Comparison of ENCODE assay signal across 26 cellular contexts in genomic region chr3:155321418-155321817, GRCh38. TPM values are rescaled to one million over a fixed set of nuclear protein-coding genes. Genes with fewer than 3 reads are reported as not detected.
DNase-seq lines count a peak whose midpoint lies in the region; ATAC-seq and TF ChIP-seq lines count a peak whose summit lies in the region.
"Had no signal": no experiment of that assay in that cellular context is flagged by ENCODE, and none has a peak within 500 bp of the region (broad histone marks: within the 10 kb centered on the region; RNA-seq: fewer than 3 reads in every experiment).

No MANE protein-coding gene starts in this region.

- peak; percentile 24 for DNase-seq in HT-29 (ENCODE audit: low spot score)
- DNase-seq in NCI-H2107 treated with DMSO at 0.1 percent for 48 hours (lab: John Stamatoyannopoulos, UW; ENCODE audit: unreplicated experiment): peak; percentile 82
- DNase-seq in endodermal cell: no peak
- no peak for DNase-seq in gastrocnemius medialis
- DNase-seq in GM10266 (ENCODE audit: extremely low spot score): no peak
- no peak for DNase-seq in NK-92 (lab: John Stamatoyannopoulos, UW; ENCODE audit: unreplicated experiment)
- DNase-seq: activated CD4-positive, alpha-beta T cell treated with anti-CD3 and anti-CD28 coated beads, Interleukin-2, amount 50 U/mL, for 48 hours; activated CD4-positive, CD25-positive, alpha-beta regulatory T cell; activated CD8-positive, alpha-beta memory T cell treated with anti-CD3 and anti-CD28 coated beads, Interleukin-2, amount 50 U/mL, for 48 hours; cerebellar nuclear complex; EL; H9; left ventricle myocardium superior; natural killer cell; NCI-H1048; NCI-H2227 treated with DMSO at 0.1 percent for 48 hours; ovary; right lobe of liver; stomach; transverse colon had no signal

- H3K4me1 ChIP-seq in endodermal cell (ENCODE audit: control insufficient read depth, insufficient read depth, low read length): no peaks in the 10 kb centered on the region
- peaks cover 7 to 18% of the 10 kb centered on the region in 2 donors for H3K4me1 ChIP-seq in gastrocnemius medialis
- H3K4me1 ChIP-seq: ascending aorta, right lobe of liver, stomach, transverse colon had no signal

- in situ Hi-C loops in gastrocnemius medialis (cut with MboI; ENCODE audit: low sequenced_read_pairs in 4 of 4): loop anchor here (5.0 to 25.0 kb wide), 7 partner anchors 234 to 987 kb away; partner anchors contain the start of gene MME (in 1 of the 4)

- TF ChIP-seq POLR2A in gastrocnemius medialis (IDR thresholded peaks at IDR 0.05): no peak

- intact Hi-C loops in gastrocnemius medialis (cut with DNase I; ENCODE audit: low total_unique reads): loop anchor here (5.0 kb wide), 2 partner anchors 139 to 984 kb away; no protein-coding TSS in a partner anchor

- no peak for ATAC-seq in gastrocnemius medialis
- no peak for ATAC-seq in HG02642 (IDR thresholded peaks at IDR 0.05; ENCODE audit: poor library complexity, unreplicated experiment)
- ATAC-seq: activated naive CD4-positive, alpha-beta T cell treated with anti-CD3 and anti-CD28 coated beads, Interleukin-2, amount 50 U/mL, for 72 hours; left ventricle myocardium superior; natural killer cell; right lobe of liver had no signal

- H3K27ac ChIP-seq in endodermal cell (ENCODE audit: low read depth, low read length): no peak overlapping the region
- H3K27ac ChIP-seq in gastrocnemius medialis: peak overlapping the region in 3 of 4 donors; percentile 0 to 70 (median 45)
- H3K27ac ChIP-seq: ascending aorta, ovary, right lobe of liver, stomach, transverse colon had no signal

- H3K27me3 Mint-ChIP-seq in endodermal cell (ENCODE audit: insufficient read depth): no peaks in the 10 kb centered on the region

- no peak overlapping the region for H3K4me3 Mint-ChIP-seq in endodermal cell
- H3K4me3 Mint-ChIP-seq: CD14-positive monocyte, H9, mesothelial cell of epicardium, natural killer cell had no signal

- H3K27ac Mint-ChIP-seq in endodermal cell: peak overlapping the region; percentile 31
- H3K27ac Mint-ChIP-seq: activated naive CD4-positive, alpha-beta T cell treated with anti-CD3 and anti-CD28 coated beads, Interleukin-2, amount 50 U/mL, for 72 hours; activated T-helper 2 cell treated with anti-CD3 and anti-CD28 coated beads, Interferon-gamma antibody, Interleukin-2, Interleukin-4, amounts not matched to agents 10 μg/mL and 5 μg/mL and 100 μg/mL, durations not matched to agents 14 hours and 24 hours and 36 hours; CD14-positive monocyte; H9; mesothelial cell of epicardium; natural killer cell had no signal

- no peaks in the 10 kb centered on the region for H3K36me3 Mint-ChIP-seq in endodermal cell (ENCODE audit: low read depth)
- H3K36me3 Mint-ChIP-seq: activated naive CD4-positive, alpha-beta T cell treated with anti-CD3 and anti-CD28 coated beads, Interleukin-2, amount 50 U/mL, for 72 hours; CD14-positive monocyte; mesothelial cell of epicardium; natural killer cell had no signal

- H3K4me1 Mint-ChIP-seq in endodermal cell: peaks cover 9% of the 10 kb centered on the region
- H3K4me1 Mint-ChIP-seq: CD14-positive monocyte, natural killer cell had no signal

- H3K36me3 ChIP-seq in endodermal cell (ENCODE audit: control insufficient read depth, insufficient read depth, low read length) (no peaks in the 10 kb centered on the region), gastrocnemius medialis (no peaks in the 10 kb centered on the region)
- H3K36me3 ChIP-seq: ascending aorta, ovary, right lobe of liver, stomach, transverse colon had no signal

- H3K9ac ChIP-seq in endodermal cell (ENCODE audit: extremely low read depth, low read length, poor library complexity, severe bottlenecking): no peak overlapping the region

- 92% methylated on average over 2 of the region's 2 CpGs for WGBS in endodermal cell (ENCODE audit: insufficient coverage in 1 of 2, insufficient read length in 1 of 2), 2 experiments

- TF ChIP-seq CTCF in endodermal cell (conservative IDR thresholded peaks at IDR 0.05): no peak
- no peak for TF ChIP-seq CTCF in gastrocnemius medialis (IDR thresholded peaks at IDR 0.05 in 4 of 5, conservative IDR thresholded peaks at IDR 0.05 in 1 of 5)
- no peak for TF ChIP-seq CTCF in GM10266 (IDR thresholded peaks at IDR 0.05; ENCODE audit: control insufficient read depth, insufficient read depth, low read depth, missing control alignments)

- no peaks in the 10 kb centered on the region for H3K9me3 ChIP-seq in endodermal cell (ENCODE audit: control insufficient read depth, low read length)
- H3K9me3 ChIP-seq in gastrocnemius medialis: no peaks in the 10 kb centered on the region
- H3K9me3 ChIP-seq: ascending aorta, ovary, right lobe of liver, stomach, transverse colon had no signal

- H3K27me3 ChIP-seq in endodermal cell (ENCODE audit: control insufficient read depth, insufficient read depth, low read length, poor library complexity, severe bottlenecking): no peaks in the 10 kb centered on the region
- no peaks in the 10 kb centered on the region for H3K27me3 ChIP-seq in gastrocnemius medialis
- H3K27me3 ChIP-seq: ascending aorta, ovary, right lobe of liver, stomach, transverse colon had no signal

- no peaks in the 10 kb centered on the region for H3K9me3 Mint-ChIP-seq in endodermal cell
- H3K9me3 Mint-ChIP-seq: activated naive CD4-positive, alpha-beta T cell treated with anti-CD3 and anti-CD28 coated beads, Interleukin-2, amount 50 U/mL, for 72 hours; activated T-helper 2 cell treated with anti-CD3 and anti-CD28 coated beads, Interferon-gamma antibody, Interleukin-2, Interleukin-4, amounts not matched to agents 10 μg/mL and 5 μg/mL and 100 μg/mL, durations not matched to agents 14 hours and 24 hours and 36 hours; H9; mesothelial cell of epicardium; natural killer cell had no signal

- no peak overlapping the region for H3K4me3 ChIP-seq in endodermal cell (ENCODE audit: low read length)
- H3K4me3 ChIP-seq in gastrocnemius medialis: no peak overlapping the region
- H3K4me3 ChIP-seq: ascending aorta, ovary, right lobe of liver, stomach, transverse colon had no signal

RNA-seq across cellular contexts. Expression of gene STRIT1, which starts 27.9 kb away (rescaled TPM):
- total RNA-seq in HT-29 (2014; rRNA removed; shearing (Covaris generic)): not detected in 2 replicates
- total RNA-seq in endodermal cell (not detected), gastrocnemius medialis (1,000 to 10,000 TPM in 3 of 4 donors, 100 to 1,000 TPM in 1; 507 to 2,272 (median 1,180) TPM)
- polyA plus RNA-seq in endodermal cell (2013, experiment 1 of 2): not detected
- polyA plus RNA-seq in endodermal cell (2013, experiment 2 of 2): not detected
- total RNA-seq: activated naive CD4-positive, alpha-beta T cell treated with anti-CD3 and anti-CD28 coated beads, Interleukin-2, amount 50 U/mL, for 72 hours; activated T-helper 2 cell treated with anti-CD3 and anti-CD28 coated beads, Interferon-gamma antibody, Interleukin-2, Interleukin-4, amounts not matched to agents 10 μg/mL and 5 μg/mL and 100 μg/mL, durations not matched to agents 14 hours and 24 hours and 36 hours; ascending aorta; H9; mesothelial cell of epicardium; natural killer cell; ovary; stomach had no signal
- polyA plus RNA-seq: CD14-positive monocyte, ovary had no signal

Comparison
In these comparisons a context has a peak if more than half of its experiments do, and no peak if none do; other contexts are left out.
1. DNase-seq: peak in HT-29 (single experiment) and NCI-H2107 treated with DMSO at 0.1 percent for 48 hours (single experiment); none in endodermal cell (single experiment), gastrocnemius medialis (0 of 2), GM10266 (single experiment) and NK-92 (single experiment).
2. RNA of gene STRIT1, which starts 27.9 kb away (total RNA-seq): 507 to 2,272 TPM in gastrocnemius medialis; not detected in HT-29 and not detected in endodermal cell; every median in the first group is over 100 times any median in the second.